In genomic region chr4:185743722-185744121, GRCh38 we compare ENCODE assay signal across 31 cellular contexts.
"Had no signal": no experiment of that assay in that cellular context is flagged by ENCODE, and none has a peak within 500 bp of the region (broad histone marks: within the 10 kb centered on the region; RNA-seq: fewer than 3 reads in every experiment).

No MANE protein-coding gene starts in this region.

- H3K9me3 Mint-ChIP-seq: activated B cell treated with CpG ODN at 0.5 μM for 24 hours; activated CD4-positive, alpha-beta memory T cell treated with anti-CD3 and anti-CD28 coated beads for 36 hours; activated naive CD4-positive, alpha-beta T cell treated with anti-CD3 and anti-CD28 coated beads, Interleukin-2, amount 50 U/mL, for 24 hours; activated naive CD8-positive, alpha-beta T cell treated with anti-CD3 and anti-CD28 coated beads, Interleukin-2, amount 10 ng/mL, durations not matched to agents 7 days and 5 days had no signal

- H3K27ac ChIP-seq: PC-9, RWPE1, VCaP had no signal

- H2AFZ ChIP-seq: PC-9 had no signal

- H3K36me3 Mint-ChIP-seq: activated CD4-positive, alpha-beta memory T cell treated with anti-CD3 and anti-CD28 coated beads for 36 hours; activated naive CD4-positive, alpha-beta T cell treated with anti-CD3 and anti-CD28 coated beads, Interleukin-2, amount 50 U/mL, for 24 hours; activated naive CD8-positive, alpha-beta T cell treated with anti-CD3 and anti-CD28 coated beads, Interleukin-2, amount 10 ng/mL, durations not matched to agents 7 days and 5 days had no signal

- H3K27ac Mint-ChIP-seq: activated B cell treated with CpG ODN at 0.5 μM for 24 hours; activated CD4-positive, alpha-beta memory T cell treated with anti-CD3 and anti-CD28 coated beads for 36 hours; activated naive CD4-positive, alpha-beta T cell treated with anti-CD3 and anti-CD28 coated beads, Interleukin-2, amount 50 U/mL, for 24 hours; activated naive CD8-positive, alpha-beta T cell treated with anti-CD3 and anti-CD28 coated beads, Interleukin-2, amount 10 ng/mL, durations not matched to agents 7 days and 5 days had no signal

- FAIRE-seq: RCC 7860 had no signal

- DNase-seq: activated B cell treated with CpG ODN at 0.5 μM for 24 hours; activated CD4-positive, alpha-beta memory T cell treated with anti-CD3 and anti-CD28 coated beads for 36 hours; activated CD4-positive, alpha-beta T cell treated with anti-CD3 and anti-CD28 coated beads for 4 hours; activated CD4-positive, alpha-beta T cell treated with anti-CD3 and anti-CD28 coated beads, Interleukin-2, amount 50 U/mL, for 1 hour; activated CD4-positive, CD25-positive, alpha-beta regulatory T cell treated with anti-CD3 and anti-CD28 coated beads, Interleukin-2, amount 50 U/mL, for 72 hours; activated CD8-positive, alpha-beta memory T cell treated with anti-CD3 and anti-CD28 coated beads, Interleukin-2, amount 50 U/mL, for 4 hours; activated effector memory CD4-positive, alpha-beta T cell treated with Interleukin-2 at 50 U/mL for 16 hours; activated naive CD8-positive, alpha-beta T cell treated with anti-CD3 and anti-CD28 coated beads, Interleukin-2, amount 10 ng/mL, durations not matched to agents 7 days and 5 days; activated T-cell treated with anti-CD3 and anti-CD28 coated beads for 4 hours; activated T-cell treated with anti-CD3 and anti-CD28 coated beads, Interleukin-2, amount 50 U/mL, for 48 hours; amygdala; MM.1S; NCI-H1105; NCI-H1417 treated with DMSO at 0.1 percent for 48 hours; NCI-H1930; NCI-H2081 treated with DMSO at 0.1 percent for 48 hours; NCI-H345; NCI-H524 treated with DMSO at 0.1 percent for 48 hours; PC-9; SW 1271; T-helper 1 cell; T-helper 2 cell; T-helper 9 cell had no signal

- H3K36me3 ChIP-seq: ascending aorta had no signal

- H3K4me3 ChIP-seq: ascending aorta, cardiac muscle cell, PC-9 had no signal

- H3K9me3 ChIP-seq: ascending aorta had no signal

- ATAC-seq: Right ventricle myocardium inferior had no signal

- H3K27me3 ChIP-seq: ascending aorta, cardiac muscle cell had no signal

- H3K4me1 Mint-ChIP-seq: activated naive CD4-positive, alpha-beta T cell treated with anti-CD3 and anti-CD28 coated beads, Interleukin-2, amount 50 U/mL, for 24 hours; activated naive CD8-positive, alpha-beta T cell treated with anti-CD3 and anti-CD28 coated beads, Interleukin-2, amount 10 ng/mL, durations not matched to agents 7 days and 5 days; central memory CD8-positive, alpha-beta T cell had no signal

- H3K4me3 Mint-ChIP-seq: activated B cell treated with CpG ODN at 0.5 μM for 24 hours; activated CD4-positive, alpha-beta memory T cell treated with anti-CD3 and anti-CD28 coated beads for 36 hours; activated naive CD4-positive, alpha-beta T cell treated with anti-CD3 and anti-CD28 coated beads, Interleukin-2, amount 50 U/mL, for 24 hours; activated naive CD8-positive, alpha-beta T cell treated with anti-CD3 and anti-CD28 coated beads, Interleukin-2, amount 10 ng/mL, durations not matched to agents 7 days and 5 days; central memory CD8-positive, alpha-beta T cell had no signal
